ENCODE assay signal across 12 cellular contexts in genomic region chr12:46361667-46362034, GRCh38. TPM values are rescaled to one million over a fixed set of nuclear protein-coding genes. Genes with fewer than 3 reads are reported as not detected.
DNase-seq lines count a peak whose midpoint lies in the region; ATAC-seq and TF ChIP-seq lines count a peak whose summit lies in the region.
"Had no signal": no experiment of that assay in that cellular context is flagged by ENCODE, and none has a peak within 500 bp of the region (broad histone marks: within the 10 kb centered on the region; RNA-seq: fewer than 3 reads in every experiment).

No MANE protein-coding gene starts in this region.

- H3K79me1 ChIP-seq in trophoblast cell (ENCODE audit: low read length) = no peaks in the 10 kb centered on the region

- CTCF ChIA-PET in activated naive CD4-positive, alpha-beta T cell treated with anti-CD3 and anti-CD28 coated beads, Interleukin-2, amount 10 ng/mL, durations not matched to agents 7 days and 5 days (lab: Charles Lee) = interaction anchor here (0.6 kb wide), 1 partner anchor 15 kb away, joined by 4 read pairs; no protein-coding TSS in a partner anchor
- CTCF ChIA-PET in activated B cell treated with CpG ODN at 0.5 μM for 24 hours (lab: Charles Lee) = interaction anchor here (1.2 kb wide), 1 partner anchor 300 kb away, joined by 3 read pairs; no protein-coding TSS in a partner anchor

- no peaks in the 10 kb centered on the region for H3K9me3 Mint-ChIP-seq in activated naive CD4-positive, alpha-beta T cell treated with anti-CD3 and anti-CD28 coated beads, Interleukin-2, amount 10 ng/mL, durations not matched to agents 7 days and 5 days
- no peaks in the 10 kb centered on the region for H3K9me3 Mint-ChIP-seq in activated B cell treated with CpG ODN at 0.5 μM for 24 hours
- H3K9me3 Mint-ChIP-seq in stimulated activated naive B cell treated with anti-CD40 and anti-IgM and Interleukin-4, amounts not matched to agents 10 μg/mL and 1 μg/mL and 100 μg/mL, for 72 hours = no peaks in the 10 kb centered on the region
- H3K9me3 Mint-ChIP-seq: H9 had no signal

- H3K9me3 ChIP-seq in fibroblast of lung (ENCODE audit: control insufficient read depth, insufficient read depth, low read depth, low read length) (no peaks in the 10 kb centered on the region), trophoblast cell (ENCODE audit: insufficient read depth, low read depth, low read length) (no peaks in the 10 kb centered on the region)

- H2BK120ac ChIP-seq in trophoblast cell (ENCODE audit: insufficient read depth, low read length, poor library complexity) = no peak overlapping the region

- peaks cover 42% of the 10 kb centered on the region for H3K79me2 ChIP-seq in fibroblast of lung (ENCODE audit: control insufficient read depth, insufficient read depth, low read length)
- H3K79me2 ChIP-seq in trophoblast cell (ENCODE audit: control insufficient read depth, insufficient read depth, low read length, poor library complexity) = no peaks in the 10 kb centered on the region

- no peak overlapping the region for H4K91ac ChIP-seq in trophoblast cell (ENCODE audit: low read depth, low read length)

- no peak for TF ChIP-seq CTCF in activated B cell treated with CpG ODN at 0.5 μM for 24 hours (IDR thresholded peaks at IDR 0.05)
- TF ChIP-seq CTCF in fibroblast of lung (conservative IDR thresholded peaks at IDR 0.05 in 1 of 2, IDR thresholded peaks at IDR 0.05 in 1 of 2; ENCODE audit: low read depth in 1 of 2, low read length in 2 of 2) = no peak

- H3K4me3 Mint-ChIP-seq in activated naive CD4-positive, alpha-beta T cell treated with anti-CD3 and anti-CD28 coated beads, Interleukin-2, amount 10 ng/mL, durations not matched to agents 7 days and 5 days = no peak overlapping the region
- no peak overlapping the region for H3K4me3 Mint-ChIP-seq in activated B cell treated with CpG ODN at 0.5 μM for 24 hours
- H3K4me3 Mint-ChIP-seq in stimulated activated naive B cell treated with anti-CD40 and anti-IgM and Interleukin-4, amounts not matched to agents 10 μg/mL and 1 μg/mL and 100 μg/mL, for 72 hours = peak overlapping the region in 1 of 2 donors; percentile 6

- no peak overlapping the region for H2AK5ac ChIP-seq in trophoblast cell (ENCODE audit: low read length)

- no peak overlapping the region for H2BK5ac ChIP-seq in trophoblast cell (ENCODE audit: low read depth, low read length, poor library complexity)

- peaks cover 25% of the 10 kb centered on the region for H3K36me3 ChIP-seq in fibroblast of lung (ENCODE audit: control insufficient read depth, insufficient read depth, low read length)
- peaks cover 0 to 29% of the 10 kb centered on the region in 2 experiments for H3K36me3 ChIP-seq in trophoblast cell (ENCODE audit: control insufficient read depth in 1 of 2, insufficient read depth in 2 of 2, low read length in 2 of 2)

- H4K20me1 ChIP-seq in fibroblast of lung (ENCODE audit: control insufficient read depth, extremely low read depth, insufficient read depth, low read length) = peaks cover 20% of the 10 kb centered on the region

- H3K4me1 ChIP-seq in fibroblast of lung (ENCODE audit: control insufficient read depth, extremely low read depth, insufficient read depth, low read length) = peaks cover 5% of the 10 kb centered on the region
- no peaks in the 10 kb centered on the region for H3K4me1 ChIP-seq in trophoblast cell (ENCODE audit: control insufficient read depth in 1 of 2, insufficient read depth in 2 of 2, low read length in 2 of 2)

- no peak overlapping the region for H3K14ac ChIP-seq in trophoblast cell (ENCODE audit: low read length)

- intact Hi-C loops in activated B cell treated with CpG ODN at 0.5 μM for 24 hours (cut with micrococcal nuclease) = loop anchor here (1.0 to 5.0 kb wide), 3 partner anchors 10 to 234 kb away; no protein-coding TSS in a partner anchor

- H3K4me3 ChIP-seq in fibroblast of lung (replicated peaks in 1 of 4; ENCODE audit: control extremely low read depth in 1 of 4, insufficient read depth in 1 of 4, low read depth in 3 of 4, low read length in 4 of 4) (peak overlapping the region in 2 of 4 experiments; percentile 0 to 11), trophoblast cell (ENCODE audit: low read depth, low read length) (no peak overlapping the region)

- peak overlapping the region; percentile 67 for H3K27ac Mint-ChIP-seq in activated naive CD4-positive, alpha-beta T cell treated with anti-CD3 and anti-CD28 coated beads, Interleukin-2, amount 10 ng/mL, durations not matched to agents 7 days and 5 days
- H3K27ac Mint-ChIP-seq in activated B cell treated with CpG ODN at 0.5 μM for 24 hours = peak overlapping the region; percentile 62
- peak overlapping the region; percentile 71 for H3K27ac Mint-ChIP-seq in stimulated activated naive B cell treated with anti-CD40 and anti-IgM and Interleukin-4, amounts not matched to agents 10 μg/mL and 1 μg/mL and 100 μg/mL, for 72 hours

- H3K9ac ChIP-seq in fibroblast of lung (ENCODE audit: insufficient read depth, low read length) = no peak overlapping the region
- H3K9ac ChIP-seq in trophoblast cell (ENCODE audit: low read length) = no peak overlapping the region

- H3K4me1 Mint-ChIP-seq in activated naive CD4-positive, alpha-beta T cell treated with anti-CD3 and anti-CD28 coated beads, Interleukin-2, amount 10 ng/mL, durations not matched to agents 7 days and 5 days = peaks cover 62% of the 10 kb centered on the region
- H3K4me1 Mint-ChIP-seq in activated B cell treated with CpG ODN at 0.5 μM for 24 hours = peaks cover 54% of the 10 kb centered on the region
- H3K4me1 Mint-ChIP-seq in stimulated activated naive B cell treated with anti-CD40 and anti-IgM and Interleukin-4, amounts not matched to agents 10 μg/mL and 1 μg/mL and 100 μg/mL, for 72 hours = peaks cover 20 to 44% of the 10 kb centered on the region in 2 donors

- H3K4me2 ChIP-seq in fibroblast of lung (ENCODE audit: extremely low read depth, insufficient read depth, low read length) = peak overlapping the region; percentile 40
- no peak overlapping the region for H3K4me2 ChIP-seq in trophoblast cell (ENCODE audit: low read length)

- H2BK12ac ChIP-seq in trophoblast cell (ENCODE audit: low read length) = no peak overlapping the region

- peaks cover 1% of the 10 kb centered on the region for H3K27me3 Mint-ChIP-seq in activated naive CD4-positive, alpha-beta T cell treated with anti-CD3 and anti-CD28 coated beads, Interleukin-2, amount 10 ng/mL, durations not matched to agents 7 days and 5 days
- no peaks in the 10 kb centered on the region for H3K27me3 Mint-ChIP-seq in activated B cell treated with CpG ODN at 0.5 μM for 24 hours
- no peaks in the 10 kb centered on the region for H3K27me3 Mint-ChIP-seq in stimulated activated naive B cell treated with anti-CD40 and anti-IgM and Interleukin-4, amounts not matched to agents 10 μg/mL and 1 μg/mL and 100 μg/mL, for 72 hours

- WGBS in trophoblast cell (ENCODE audit: extremely low coverage, insufficient coverage, insufficient read length) = no CpG with 5 or more reads among the region's 2 CpGs

- H3K27me3 ChIP-seq in fibroblast of lung (ENCODE audit: control insufficient read depth, insufficient read depth, low read length) (no peaks in the 10 kb centered on the region), trophoblast cell (ENCODE audit: insufficient read depth, low read length) (no peaks in the 10 kb centered on the region)
- H3K27me3 ChIP-seq: foreskin keratinocyte had no signal

- no peak overlapping the region for H3K4ac ChIP-seq in trophoblast cell (ENCODE audit: low read depth, low read length)

- no peak for ATAC-seq in activated B cell treated with CpG ODN at 0.5 μM for 24 hours (ENCODE audit: low read depth)
- ATAC-seq in stimulated activated naive B cell treated with anti-CD40 and anti-IgM and Interleukin-4, amounts not matched to agents 10 μg/mL and 1 μg/mL and 100 μg/mL, for 72 hours (replicated peaks) = no peak
- ATAC-seq: foreskin keratinocyte had no signal

- no peak overlapping the region for H4K12ac ChIP-seq in trophoblast cell (ENCODE audit: low read depth, low read length)

- H4K8ac ChIP-seq in trophoblast cell (ENCODE audit: low read depth, low read length) = no peak overlapping the region

- H2AFZ ChIP-seq in fibroblast of lung (ENCODE audit: low read length) (no peak overlapping the region), trophoblast cell (ENCODE audit: insufficient read depth, low read length, poor library complexity) (no peak overlapping the region)

- H3K27ac ChIP-seq in fibroblast of lung (ENCODE audit: insufficient read depth, low read length) (no peak overlapping the region), trophoblast cell (ENCODE audit: low read depth, low read length) (no peak overlapping the region)
- H3K27ac ChIP-seq: foreskin keratinocyte had no signal

- no peak overlapping the region for H3K18ac ChIP-seq in trophoblast cell (ENCODE audit: low read length)

- DNase-seq in activated naive CD4-positive, alpha-beta T cell treated with anti-CD3 and anti-CD28 coated beads, Interleukin-2, amount 10 ng/mL, durations not matched to agents 7 days and 5 days = no peak
- no peak for DNase-seq in activated naive CD4-positive, alpha-beta T cell treated with anti-CD3 and anti-CD28 coated beads, Interleukin-2, amount 50 U/mL, for 16 hours
- DNase-seq in activated B cell treated with CpG ODN at 0.5 μM for 24 hours (no peak), fibroblast of lung (ENCODE audit: low read depth in 2 of 2) (peak in 1 of 2 donors; percentile 14), trophoblast cell (no peak), NOMO-1 treated with dmso at 0.1 percent for 144 hours (lab: John Stamatoyannopoulos, UW; ENCODE audit: unreplicated experiment) (no peak), HK-2 (ENCODE audit: unreplicated experiment) (no peak)
- no peak for DNase-seq in stimulated activated naive B cell treated with anti-CD40 and anti-IgM and Interleukin-4, amounts not matched to agents 10 μg/mL and 1 μg/mL and 100 μg/mL, for 72 hours
- DNase-seq: cortex of kidney; H9; stimulated activated CD4-positive, alpha-beta T cell treated with anti-CD3 and anti-CD28 coated beads, Interleukin-2, amount 100 ng/mL, for 24 hours had no signal

- no peak overlapping the region for H3K23ac ChIP-seq in trophoblast cell (ENCODE audit: low read length)

- POLR2A ChIA-PET in activated B cell treated with CpG ODN at 0.5 μM for 24 hours (lab: Charles Lee) = interaction anchor here (1.0 to 2.2 kb wide), 4 partner anchors 9 to 237 kb away, joined by 3 to 6 read pairs (median 5); no protein-coding TSS in a partner anchor

- peaks cover 71% of the 10 kb centered on the region for H3K36me3 Mint-ChIP-seq in activated naive CD4-positive, alpha-beta T cell treated with anti-CD3 and anti-CD28 coated beads, Interleukin-2, amount 10 ng/mL, durations not matched to agents 7 days and 5 days
- peaks cover 81% of the 10 kb centered on the region for H3K36me3 Mint-ChIP-seq in activated B cell treated with CpG ODN at 0.5 μM for 24 hours (ENCODE audit: low read depth)
- H3K36me3 Mint-ChIP-seq in stimulated activated naive B cell treated with anti-CD40 and anti-IgM and Interleukin-4, amounts not matched to agents 10 μg/mL and 1 μg/mL and 100 μg/mL, for 72 hours = peaks cover 48 to 59% of the 10 kb centered on the region in 2 donors

RNA-seq across cellular contexts. Expression of gene SLC38A2, which starts 10.9 kb away (rescaled TPM):
- 231 and 247 TPM in 2 replicates for total RNA-seq in activated B cell treated with CpG ODN at 0.5 μM for 24 hours
- 883 and 1,357 TPM in 2 replicates for total RNA-seq in fibroblast of lung
- 644 and 940 TPM in 2 replicates for polyA plus RNA-seq in fibroblast of lung
- polyA plus RNA-seq in fibroblast of lung (2012) = 373 and 531 TPM in 2 replicates
- polyA minus RNA-seq in fibroblast of lung (ENCODE audit: low replicate concordance) = 337 and 510 TPM in 2 replicates
- 849 and 857 TPM in 2 replicates for polyA plus RNA-seq in trophoblast cell (2013)
